Comparison of ENCODE assay signal across 17 cellular contexts in genomic region chrX:13645464-13646153, GRCh38. TPM values are rescaled to one million over a fixed set of nuclear protein-coding genes. Genes with fewer than 3 reads are reported as not detected.
DNase-seq lines count a peak whose midpoint lies in the region; ATAC-seq and TF ChIP-seq lines count a peak whose summit lies in the region.
"Had no signal": no experiment of that assay in that cellular context is flagged by ENCODE, and none has a peak within 500 bp of the region (broad histone marks: within the 10 kb centered on the region; RNA-seq: fewer than 3 reads in every experiment).

No MANE protein-coding gene starts in this region.

- no peak overlapping the region for H3K4me3 Mint-ChIP-seq in brain
- no peak overlapping the region for H3K4me3 Mint-ChIP-seq in activated CD4-positive, alpha-beta memory T cell treated with anti-CD3 and anti-CD28 coated beads for 36 hours
- H3K4me3 Mint-ChIP-seq: activated CD4-positive, alpha-beta T cell treated with anti-CD3 and anti-CD28 coated beads for 36 hours; activated naive CD4-positive, alpha-beta T cell treated with anti-CD3 and anti-CD28 coated beads for 36 hours; activated T-cell treated with anti-CD3 and anti-CD28 coated beads, Interleukin-2, amount 50 U/mL, for 4 hours; effector memory CD8-positive, alpha-beta T cell; nephron progenitor cell; T-helper 2 cell treated with Interferon-gamma antibody and Interleukin-4, amounts not matched to agents 5 μg/mL and 100 μg/mL, for 36 hours had no signal

- H3K27ac ChIP-seq in GM23248 (no peak overlapping the region), KMS-11 (no peak overlapping the region)
- H3K27ac ChIP-seq: coronary artery, spleen, upper lobe of right lung had no signal

- H3K4me2 ChIP-seq in GM23248 (ENCODE audit: unreplicated experiment) (no peak overlapping the region), KMS-11 (no peak overlapping the region)

- no peaks in the 10 kb centered on the region for H3K27me3 Mint-ChIP-seq in brain
- no peaks in the 10 kb centered on the region for H3K27me3 Mint-ChIP-seq in activated CD4-positive, alpha-beta memory T cell treated with anti-CD3 and anti-CD28 coated beads for 36 hours
- H3K27me3 Mint-ChIP-seq: activated CD4-positive, alpha-beta T cell treated with anti-CD3 and anti-CD28 coated beads for 36 hours; effector memory CD8-positive, alpha-beta T cell had no signal

- H3K4me1 ChIP-seq in GM23248 (ENCODE audit: insufficient read depth) (0 out of 2 replicates have a peak, but pooled peaks cover 7% of the 10 kb centered on the region), KMS-11 (ENCODE audit: low read depth, poor library complexity, severe bottlenecking) (peaks cover 8% of the 10 kb centered on the region)
- H3K4me1 ChIP-seq: spleen, upper lobe of right lung had no signal

- peaks cover 32% of the 10 kb centered on the region for H3K4me1 Mint-ChIP-seq in brain
- H3K4me1 Mint-ChIP-seq in activated CD4-positive, alpha-beta memory T cell treated with anti-CD3 and anti-CD28 coated beads for 36 hours (ENCODE audit: low read depth) = peaks cover 23% of the 10 kb centered on the region

- no peaks in the 10 kb centered on the region for H3K9me2 ChIP-seq in GM23248 (ENCODE audit: insufficient read depth)

- POLR2A ChIA-PET in activated CD4-positive, alpha-beta memory T cell treated with anti-CD3 and anti-CD28 coated beads for 36 hours (lab: Charles Lee) = no interaction called here

- no peak overlapping the region for H3K4me3 ChIP-seq in GM23248
- H3K4me3 ChIP-seq in KMS-11 (IDR thresholded peaks at IDR 0.05; ENCODE audit: insufficient read depth, low read depth, low read length) = no peak overlapping the region
- H3K4me3 ChIP-seq: coronary artery, spleen, upper lobe of right lung had no signal

- CTCF ChIA-PET in activated CD4-positive, alpha-beta memory T cell treated with anti-CD3 and anti-CD28 coated beads for 36 hours (lab: Charles Lee) = interaction anchor here (1.0 to 3.2 kb wide), 13 partner anchors 17 to 699 kb away, joined by 3 to 44 read pairs (median 4); no protein-coding TSS in a partner anchor

- intact Hi-C loops in activated CD4-positive, alpha-beta memory T cell treated with anti-CD3 and anti-CD28 coated beads for 36 hours (cut with micrococcal nuclease) = loop anchor here (1.0 kb wide), 1 partner anchor 139 kb away; no protein-coding TSS in a partner anchor

- ATAC-seq in omental fat pad (ENCODE audit: low FRiP score) = peak; percentile 16
- no peak for ATAC-seq in GM19452 (IDR thresholded peaks at IDR 0.05; ENCODE audit: unreplicated experiment)
- ATAC-seq: activated T-cell treated with anti-CD3 and anti-CD28 coated beads, Interleukin-2, amount 50 U/mL, for 4 hours; effector memory CD8-positive, alpha-beta T cell had no signal

- no peaks in the 10 kb centered on the region for H3K9me3 ChIP-seq in GM23248 (ENCODE audit: low read depth)
- H3K9me3 ChIP-seq: spleen, upper lobe of right lung had no signal

- H3K36me3 ChIP-seq in GM23248 (ENCODE audit: low read depth) = no peaks in the 10 kb centered on the region
- H3K36me3 ChIP-seq in KMS-11 (ENCODE audit: insufficient read depth) = no peaks in the 10 kb centered on the region
- H3K36me3 ChIP-seq: spleen, upper lobe of right lung had no signal

- H3K9ac ChIP-seq in GM23248 = no peak overlapping the region
- H3K9ac ChIP-seq in KMS-11 = no peak overlapping the region

- 53 to 54% methylated on average over 9 of the region's 9 CpGs for WGBS in GM23248 (ENCODE audit: low coverage in 1 of 2, low lambda C conversion rate in 2 of 2, missing lambda C conversion rate in 2 of 2), 2 experiments

- H3K27me3 ChIP-seq in GM23248 (replicated peaks; ENCODE audit: insufficient read depth) (no peaks in the 10 kb centered on the region), KMS-11 (ENCODE audit: insufficient read depth, low read depth) (no peaks in the 10 kb centered on the region)
- H3K27me3 ChIP-seq: upper lobe of right lung had no signal

- no peaks in the 10 kb centered on the region for H4K20me1 ChIP-seq in GM23248 (ENCODE audit: insufficient read depth)
- no peaks in the 10 kb centered on the region for H4K20me1 ChIP-seq in KMS-11 (ENCODE audit: insufficient read depth)

- DNase-seq in GM23248 (no peak), omental fat pad (ENCODE audit: low spot score) (no peak)
- DNase-seq in activated CD4-positive, alpha-beta memory T cell treated with anti-CD3 and anti-CD28 coated beads for 36 hours = no peak
- no peak for DNase-seq in activated CD4-positive, alpha-beta T cell treated with anti-CD3 and anti-CD28 coated beads for 48 hours
- DNase-seq: NCI-H187 treated with DMSO at 0.1 percent for 48 hours, spleen had no signal

- peaks cover 0 to 4% (median 0%) of the 10 kb centered on the region in 5 experiments for H3K9me3 Mint-ChIP-seq in brain
- H3K9me3 Mint-ChIP-seq in activated CD4-positive, alpha-beta memory T cell treated with anti-CD3 and anti-CD28 coated beads for 36 hours = no peaks in the 10 kb centered on the region
- H3K9me3 Mint-ChIP-seq: activated naive CD4-positive, alpha-beta T cell treated with anti-CD3 and anti-CD28 coated beads for 36 hours; activated T-cell treated with anti-CD3 and anti-CD28 coated beads, Interleukin-2, amount 50 U/mL, for 4 hours; effector memory CD8-positive, alpha-beta T cell; T-helper 2 cell treated with Interferon-gamma antibody and Interleukin-4, amounts not matched to agents 5 μg/mL and 100 μg/mL, for 36 hours had no signal

- no peaks in the 10 kb centered on the region for H3K36me3 Mint-ChIP-seq in brain
- H3K36me3 Mint-ChIP-seq in activated CD4-positive, alpha-beta memory T cell treated with anti-CD3 and anti-CD28 coated beads for 36 hours = no peaks in the 10 kb centered on the region

- H3K79me2 ChIP-seq in GM23248 (ENCODE audit: insufficient read depth) (no peaks in the 10 kb centered on the region), KMS-11 (ENCODE audit: insufficient read depth, low read depth) (no peaks in the 10 kb centered on the region)

- peak overlapping the region; percentile 65 for H2AFZ ChIP-seq in GM23248
- peak overlapping the region; percentile 10; the same call in 1 of the 2 replicates for H2AFZ ChIP-seq in KMS-11 (ENCODE audit: low read depth)

- in situ Hi-C loops in GM23248 (cut with MboI) = loop anchor here (5.0 kb wide), 1 partner anchor 133 kb away; no protein-coding TSS in a partner anchor

- H3K27ac Mint-ChIP-seq in brain = peak overlapping the region in 3 of 5 experiments; percentile 32 to 82 (median 58)
- no peak overlapping the region for H3K27ac Mint-ChIP-seq in activated CD4-positive, alpha-beta memory T cell treated with anti-CD3 and anti-CD28 coated beads for 36 hours
- H3K27ac Mint-ChIP-seq: activated CD4-positive, alpha-beta T cell treated with anti-CD3 and anti-CD28 coated beads for 36 hours; nephron progenitor cell; T-helper 2 cell treated with Interferon-gamma antibody and Interleukin-4, amounts not matched to agents 5 μg/mL and 100 μg/mL, for 36 hours had no signal

- H3F3A ChIP-seq in GM23248 (ENCODE audit: insufficient read depth) = peaks cover 10% of the 10 kb centered on the region; the same call in 1 of the 2 replicates

- TF ChIP-seq CTCF in KMS-11 (conservative IDR thresholded peaks at IDR 0.05; ENCODE audit: low read depth, low read length) (no peak), brain (conservative IDR thresholded peaks at IDR 0.05) (no peak), omental fat pad (IDR thresholded peaks at IDR 0.05) (no peak)

RNA-seq across cellular contexts. Expression of gene TCEANC, which starts 7.3 kb away (rescaled TPM):
- 2.2 and 4.3 TPM in 2 replicates for total RNA-seq in GM23248 (2014; rRNA removed; shearing (Covaris generic))
- polyA plus RNA-seq in GM23248 (2016; fragmentation: Nextera tagmentation; extraction: Ambion mirVana) = 2.4 and 2.5 TPM in 2 replicates
- 3.2 TPM for polyA plus RNA-seq in brain (ENCODE audit: insufficient read depth, low read depth, low replicate concordance)
- 1 to 10 TPM; 2.4 to 3.9 (median 3.6) TPM for total RNA-seq in omental fat pad
- 1 to 10 TPM; 1.9 TPM for total RNA-seq in activated CD4-positive, alpha-beta memory T cell treated with anti-CD3 and anti-CD28 coated beads for 36 hours

RNA-seq across cellular contexts. Expression of gene RAB9A, which starts 43.3 kb away (rescaled TPM):
- 18.6 and 38.9 TPM in 2 replicates for total RNA-seq in GM23248 (2014; rRNA removed; shearing (Covaris generic))
- 38.9 and 40.4 TPM in 2 replicates for polyA plus RNA-seq in GM23248 (2016; fragmentation: Nextera tagmentation; extraction: Ambion mirVana)
- polyA plus RNA-seq in brain (ENCODE audit: insufficient read depth, low read depth, low replicate concordance) = 21.7 TPM
- 10 to 100 TPM; 20.2 to 31.8 (median 29.8) TPM for total RNA-seq in omental fat pad
- total RNA-seq in activated CD4-positive, alpha-beta memory T cell treated with anti-CD3 and anti-CD28 coated beads for 36 hours = 10 to 100 TPM; 28.2 to 32.1 TPM
